Comparison of ENCODE assay signal across 35 cellular contexts in genomic region chr6:137089305-137089704, GRCh38. TPM values are rescaled to one million over a fixed set of nuclear protein-coding genes. Genes with fewer than 3 reads are reported as not detected.
A peak's percentile ranks its signal among the peaks of the same experiment; 100 is the strongest.
DNase-seq lines count a peak whose midpoint lies in the region; ATAC-seq, FAIRE-seq and TF ChIP-seq lines count a peak whose summit lies in the region.
"Had no signal": no experiment of that assay in that cellular context is flagged by ENCODE, and none has a peak within 500 bp of the region (broad histone marks: within the 10 kb centered on the region; RNA-seq: fewer than 3 reads in every experiment).

No MANE protein-coding gene starts in this region.

- H3K4me1 Mint-ChIP-seq in WTC11 = no peaks in the 10 kb centered on the region

- no peak overlapping the region for H3K4me3 Mint-ChIP-seq in WTC11
- H3K4me3 Mint-ChIP-seq: activated CD4-positive, alpha-beta T cell treated with anti-CD3 and anti-CD28 coated beads for 36 hours; activated naive CD8-positive, alpha-beta T cell treated with anti-CD3 and anti-CD28 coated beads for 36 hours; effector memory CD8-positive, alpha-beta T cell; stimulated activated effector memory CD8-positive, alpha-beta T cell treated with anti-CD3 and anti-CD28 coated beads, Interleukin-12 subunit alpha, Interleukin-12 subunit beta, amount 100 ng/mL, for 72 hours had no signal

- peaks cover 0 to 3% (median 0%) of the 10 kb centered on the region in 4 donors for H3K27me3 ChIP-seq in pancreas
- H3K27me3 ChIP-seq in esophagus squamous epithelium = no peaks in the 10 kb centered on the region
- H3K27me3 ChIP-seq: ascending aorta, heart left ventricle, uterus had no signal

- FAIRE-seq in pancreas (lab: Jason Lieb, UNC) = no peak
- FAIRE-seq: D721Med, H1, kidney had no signal

- no peaks in the 10 kb centered on the region for H3K9me3 ChIP-seq in pancreas
- H3K9me3 ChIP-seq in esophagus squamous epithelium = no peaks in the 10 kb centered on the region
- H3K9me3 ChIP-seq: ascending aorta, lower lobe of right lung, suprapubic skin, uterus had no signal

- no peaks in the 10 kb centered on the region; the same call in 1 of the 2 replicates for H3K27me3 Mint-ChIP-seq in WTC11 (ENCODE audit: low read depth)
- H3K27me3 Mint-ChIP-seq: progenitor cell of endocrine pancreas had no signal

- CTCF ChIA-PET in WTC11 (lab: Charles Lee) = interaction anchor here (1.0 to 2.9 kb wide), 3 partner anchors 12 to 608 kb away, joined by 4 to 25 read pairs (median 4); no protein-coding TSS in a partner anchor

- ATAC-seq in WTC11 = peak; percentile 68; the same call in 1 of the 2 replicates
- ATAC-seq in pancreas = peak in 3 of 4 donors; percentile 30 to 56 (median 34)
- ATAC-seq in GM18502 (IDR thresholded peaks at IDR 0.05; ENCODE audit: poor library complexity, unreplicated experiment) = no peak
- ATAC-seq: activated CD4-positive, alpha-beta T cell treated with anti-CD3 and anti-CD28 coated beads for 36 hours; effector memory CD8-positive, alpha-beta T cell; foreskin keratinocyte; heart left ventricle; PC-3; Right ventricle myocardium inferior; sciatic nerve; SK-N-SH treated with all-trans-retinoic acid at 6 μM for 48 hours; stimulated activated effector memory CD8-positive, alpha-beta T cell treated with anti-CD3 and anti-CD28 coated beads, Interleukin-12 subunit alpha, Interleukin-12 subunit beta, amount 100 ng/mL, for 72 hours had no signal

- DNase-seq in DMS153 (lab: John Stamatoyannopoulos, UW) = peak; percentile 40
- DNase-seq in DMS153 treated with DMSO at 0.1 percent for 48 hours (lab: John Stamatoyannopoulos, UW; ENCODE audit: unreplicated experiment) = no peak
- DNase-seq in NCI-H1105 (lab: John Stamatoyannopoulos, UW) = peak; percentile 80
- no peak for DNase-seq in WTC11 (ENCODE audit: low spot score)
- DNase-seq in pancreas = peak in 2 of 6 donors; percentile 6 to 22
- no peak for DNase-seq in SW480 (ENCODE audit: low spot score)
- DNase-seq in esophagus squamous epithelium (lab: John Stamatoyannopoulos, UW) = no peak
- DNase-seq: 8988T; activated CD4-positive, alpha-beta T cell treated with anti-CD3 and anti-CD28 coated beads for 36 hours; activated effector memory CD4-positive, alpha-beta T cell treated with anti-CD3 and anti-CD28 coated beads, Interleukin-2, amount 50 U/mL, for 16 hours; activated naive CD8-positive, alpha-beta T cell treated with anti-CD3 and anti-CD28 coated beads for 36 hours; cortex of kidney; effector memory CD8-positive, alpha-beta T cell; erythroblast; foreskin keratinocyte; heart left ventricle; kidney; lower lobe of right lung; NCI-H146; NCI-H446 treated with DMSO at 0.1 percent for 48 hours; PC-3; stimulated activated CD4-positive, alpha-beta T cell treated with anti-CD3 and anti-CD28 coated beads, Interleukin-4, amount 100 ng/mL, for 24 hours; uterus had no signal

- no peak overlapping the region for H3K27ac Mint-ChIP-seq in WTC11
- H3K27ac Mint-ChIP-seq: activated CD4-positive, alpha-beta T cell treated with anti-CD3 and anti-CD28 coated beads for 36 hours; activated naive CD8-positive, alpha-beta T cell treated with anti-CD3 and anti-CD28 coated beads for 36 hours; effector memory CD8-positive, alpha-beta T cell; progenitor cell of endocrine pancreas; stimulated activated effector memory CD8-positive, alpha-beta T cell treated with anti-CD3 and anti-CD28 coated beads, Interleukin-12 subunit alpha, Interleukin-12 subunit beta, amount 100 ng/mL, for 72 hours had no signal

- POLR2A ChIA-PET in WTC11 (lab: Charles Lee) = no interaction called here

- no peaks in the 10 kb centered on the region for H3K36me3 Mint-ChIP-seq in WTC11
- H3K36me3 Mint-ChIP-seq: activated naive CD8-positive, alpha-beta T cell treated with anti-CD3 and anti-CD28 coated beads for 36 hours had no signal

- peaks cover 8% of the 10 kb centered on the region for H3K9me3 Mint-ChIP-seq in WTC11
- H3K9me3 Mint-ChIP-seq: activated naive CD8-positive, alpha-beta T cell treated with anti-CD3 and anti-CD28 coated beads for 36 hours; effector memory CD8-positive, alpha-beta T cell; stimulated activated effector memory CD8-positive, alpha-beta T cell treated with anti-CD3 and anti-CD28 coated beads, Interleukin-12 subunit alpha, Interleukin-12 subunit beta, amount 100 ng/mL, for 72 hours had no signal

- H3K27ac ChIP-seq in pancreas (no peak overlapping the region), esophagus squamous epithelium (no peak overlapping the region)
- H3K27ac ChIP-seq: ascending aorta, foreskin keratinocyte, heart left ventricle, lower lobe of right lung, suprapubic skin, uterus had no signal

- no peak for TF ChIP-seq CTCF in WTC11 (IDR thresholded peaks at IDR 0.05)
- no peak for TF ChIP-seq CTCF in pancreas (IDR thresholded peaks at IDR 0.05)
- TF ChIP-seq CTCF in esophagus squamous epithelium (IDR thresholded peaks at IDR 0.05) = no peak

- intact Hi-C loops in pancreas (cut with DNase I) = no loop called here
- intact Hi-C loops in esophagus squamous epithelium (cut with DNase I) = no loop called here

- WGBS in pancreas, 2 donors = 28 to 33% methylated on average over 5 of the region's 5 CpGs
- 37 to 38% methylated on average over 4 to 5 of the region's 5 CpGs for whole genome bisulfite sequencing in esophagus squamous epithelium, 2 donors

- no peaks in the 10 kb centered on the region for H3K36me3 ChIP-seq in pancreas
- H3K36me3 ChIP-seq in esophagus squamous epithelium = no peaks in the 10 kb centered on the region
- H3K36me3 ChIP-seq: ascending aorta, heart left ventricle, lower lobe of right lung, suprapubic skin, uterus had no signal

- H3K4me3 ChIP-seq in pancreas = no peak overlapping the region
- H3K4me3 ChIP-seq in esophagus squamous epithelium = no peak overlapping the region
- H3K4me3 ChIP-seq: ascending aorta, heart left ventricle, lower lobe of right lung, suprapubic skin, uterus had no signal

- H3K4me1 ChIP-seq in pancreas (no peaks in the 10 kb centered on the region), esophagus squamous epithelium (peaks cover 0 to 4% (median 0%) of the 10 kb centered on the region in 3 donors)
- H3K4me1 ChIP-seq: ascending aorta, foreskin keratinocyte, uterus had no signal

- no peak for TF ChIP-seq POLR2A in esophagus squamous epithelium (IDR thresholded peaks at IDR 0.05)

TF ChIP-seq in WTC11, 78 proteins besides CTCF, POLR2A, EP300 and RAD21:
- TF ChIP-seq CBFB (CRISPR knock-in tag; IDR thresholded peaks at IDR 0.05; ENCODE audit: low read depth) = no peak

RNA-seq across cellular contexts. Expression of gene IL20RA, which starts 44.5 kb away (rescaled TPM):
- total RNA-seq in WTC11 (2021) (0.78 to 1.3 TPM (median 1.2 TPM) in 3 replicates), pancreas (10 to 100 TPM in 1 of 6 donors, 1 to 10 TPM in 5; 5.5 to 12.4 (median 9.0) TPM), esophagus squamous epithelium (10 to 100 TPM; 11.1 to 20.7 (median 13.1) TPM)
- 10 to 100 TPM in 1 of 2 donors, 1 to 10 TPM in 1; 7.0 to 22.2 TPM for polyA plus RNA-seq in pancreas
- total RNA-seq: activated CD4-positive, alpha-beta T cell treated with anti-CD3 and anti-CD28 coated beads for 36 hours; activated naive CD8-positive, alpha-beta T cell treated with anti-CD3 and anti-CD28 coated beads for 36 hours; ascending aorta; M059J; T-helper 2 cell treated with Interferon-gamma antibody and Interleukin-4, amounts not matched to agents 100 ng/mL and 5 ng/mL, for 36 hours had no signal

Comparison
In these comparisons a context has a peak if more than half of its experiments do, and no peak if none do; other contexts are left out.
1. DNase-seq: peak in DMS153 (single experiment) and NCI-H1105 (single experiment); none in DMS153 treated with DMSO at 0.1 percent for 48 hours (single experiment), WTC11 (single experiment), SW480 (single experiment) and esophagus squamous epithelium (single experiment).